In genomic region chr9:92631452-92632211, GRCh38 we compare ENCODE assay signal across 19 cellular contexts.
DNase-seq lines count a peak whose midpoint lies in the region; ATAC-seq and TF ChIP-seq lines count a peak whose summit lies in the region.
"Had no signal": no experiment of that assay in that cellular context is flagged by ENCODE, and none has a peak within 500 bp of the region (broad histone marks: within the 10 kb centered on the region; RNA-seq: fewer than 3 reads in every experiment).

No MANE protein-coding gene starts in this region.

- no peak overlapping the region for H3K4me3 ChIP-seq in choroid plexus epithelial cell (ENCODE audit: low read depth, low read length)
- H3K4me3 ChIP-seq: SJSA1, upper lobe of left lung had no signal

- H3K4me3 Mint-ChIP-seq in stimulated activated naive CD8-positive, alpha-beta T cell treated with anti-CD3 and anti-CD28 coated beads, Interleukin-15, Interleukin-2, amounts not matched to agents 100 ng/mL and 50 ng/mL, for 24 hours = peak overlapping the region; percentile 57
- H3K4me3 Mint-ChIP-seq: activated naive CD4-positive, alpha-beta T cell treated with anti-CD3 and anti-CD28 coated beads, Interleukin-2, amount 50 U/mL, for 24 hours had no signal

- peaks cover 34% of the 10 kb centered on the region for H3K4me1 Mint-ChIP-seq in stimulated activated naive CD8-positive, alpha-beta T cell treated with anti-CD3 and anti-CD28 coated beads, Interleukin-15, Interleukin-2, amounts not matched to agents 100 ng/mL and 50 ng/mL, for 24 hours (ENCODE audit: low read depth)
- H3K4me1 Mint-ChIP-seq: activated naive CD4-positive, alpha-beta T cell treated with anti-CD3 and anti-CD28 coated beads, Interleukin-2, amount 50 U/mL, for 24 hours had no signal

- no peak for TF ChIP-seq CTCF in choroid plexus epithelial cell (conservative IDR thresholded peaks at IDR 0.05; ENCODE audit: low read depth, low read length)

- DNase-seq in activated CD4-positive, CD25-positive, alpha-beta regulatory T cell (lab: John Stamatoyannopoulos, UW) = no peak
- DNase-seq in activated CD8-positive, alpha-beta memory T cell treated with anti-CD3 and anti-CD28 coated beads, Interleukin-2, amount 50 U/mL, for 48 hours = peak; percentile 51
- DNase-seq in choroid plexus epithelial cell (ENCODE audit: low read depth) = peak; percentile 86
- DNase-seq in NCI-H2107 treated with DMSO at 0.1 percent for 48 hours (lab: John Stamatoyannopoulos, UW; ENCODE audit: unreplicated experiment) = no peak
- no peak for DNase-seq in NCI-H524 treated with DMSO at 0.1 percent for 48 hours (lab: John Stamatoyannopoulos, UW)
- DNase-seq: caudate nucleus; DMS53; effector memory CD4-positive, alpha-beta T cell; IMR-90; midbrain; NCI-H1930; NCI-H510A; T1000; upper lobe of left lung had no signal

- no peaks in the 10 kb centered on the region for H3K27me3 Mint-ChIP-seq in stimulated activated naive CD8-positive, alpha-beta T cell treated with anti-CD3 and anti-CD28 coated beads, Interleukin-15, Interleukin-2, amounts not matched to agents 100 ng/mL and 50 ng/mL, for 24 hours
- H3K27me3 Mint-ChIP-seq: activated naive CD4-positive, alpha-beta T cell treated with anti-CD3 and anti-CD28 coated beads, Interleukin-2, amount 50 U/mL, for 24 hours had no signal

- no peaks in the 10 kb centered on the region for H3K9me3 Mint-ChIP-seq in stimulated activated naive CD8-positive, alpha-beta T cell treated with anti-CD3 and anti-CD28 coated beads, Interleukin-15, Interleukin-2, amounts not matched to agents 100 ng/mL and 50 ng/mL, for 24 hours
- H3K9me3 Mint-ChIP-seq: activated naive CD4-positive, alpha-beta T cell treated with anti-CD3 and anti-CD28 coated beads, Interleukin-2, amount 50 U/mL, for 24 hours had no signal

- H3K27ac Mint-ChIP-seq in stimulated activated naive CD8-positive, alpha-beta T cell treated with anti-CD3 and anti-CD28 coated beads, Interleukin-15, Interleukin-2, amounts not matched to agents 100 ng/mL and 50 ng/mL, for 24 hours = peak overlapping the region; percentile 86
- H3K27ac Mint-ChIP-seq: activated naive CD4-positive, alpha-beta T cell treated with anti-CD3 and anti-CD28 coated beads, Interleukin-2, amount 50 U/mL, for 24 hours had no signal

- peak; percentile 44 to 66 for ATAC-seq in activated CD4-positive, CD25-positive, alpha-beta regulatory T cell treated with anti-CD3 and anti-CD28 coated beads, Interleukin-2, amount 50 U/mL, for 24 hours
- ATAC-seq in GM18873 (IDR thresholded peaks at IDR 0.05; ENCODE audit: low FRiP score, unreplicated experiment) = no peak

- H3K36me3 Mint-ChIP-seq in stimulated activated naive CD8-positive, alpha-beta T cell treated with anti-CD3 and anti-CD28 coated beads, Interleukin-15, Interleukin-2, amounts not matched to agents 100 ng/mL and 50 ng/mL, for 24 hours (ENCODE audit: low read depth) = peaks cover 78% of the 10 kb centered on the region

Comparison
In these comparisons a context has a peak if more than half of its experiments do, and no peak if none do; other contexts are left out.
1. DNase-seq: peak in activated CD8-positive, alpha-beta memory T cell treated with anti-CD3 and anti-CD28 coated beads, Interleukin-2, amount 50 U/mL, for 48 hours (single experiment) and choroid plexus epithelial cell (single experiment); none in activated CD4-positive, CD25-positive, alpha-beta regulatory T cell (0 of 4), NCI-H2107 treated with DMSO at 0.1 percent for 48 hours (single experiment) and NCI-H524 treated with DMSO at 0.1 percent for 48 hours (single experiment).